In the genomic region with DNA sequence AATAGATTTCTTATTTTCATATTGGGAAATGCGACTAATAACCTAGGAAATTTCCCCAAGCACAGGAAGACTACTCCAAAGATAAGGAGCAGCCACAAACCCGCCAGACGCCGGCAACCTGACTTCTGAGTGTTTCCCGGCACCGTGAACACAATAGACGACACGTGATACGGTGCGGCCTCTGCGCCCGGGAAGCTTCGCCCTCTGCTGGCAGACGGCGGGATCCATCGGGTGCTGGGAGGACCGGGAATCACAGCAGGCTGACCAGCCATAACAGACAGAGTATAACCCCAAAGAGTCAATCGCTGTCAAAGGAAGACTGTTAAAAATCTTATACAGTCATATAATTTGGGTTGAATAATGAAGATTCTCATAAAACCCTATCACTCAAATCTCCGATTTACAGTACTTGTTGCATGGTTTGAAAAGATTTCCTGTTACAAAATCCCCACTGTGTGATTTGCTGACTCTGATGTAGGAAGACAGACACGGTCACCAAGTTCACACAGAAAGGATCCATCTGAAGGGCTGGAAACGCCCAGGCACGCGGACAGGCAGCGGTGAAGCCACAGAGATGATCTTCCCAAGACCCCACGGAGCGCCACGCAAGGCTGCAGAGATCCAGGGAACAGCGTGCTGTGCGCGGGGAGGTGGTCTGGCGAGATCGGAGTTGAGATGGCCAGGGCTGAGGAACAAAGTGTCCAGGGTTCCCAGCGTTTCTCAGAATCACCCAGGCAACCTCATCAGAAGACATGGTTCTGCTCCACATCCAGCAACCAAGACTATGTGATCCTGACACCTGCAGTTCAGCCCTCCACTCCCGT, we compare ENCODE assay signal across 8 cellular contexts.
DNase-seq lines count a peak whose midpoint lies in the region; ATAC-seq and TF ChIP-seq lines count a peak whose summit lies in the region.

No MANE protein-coding gene starts in this region.

- peak; percentile 87 for TF ChIP-seq CTCF in fibroblast of villous mesenchyme (IDR thresholded peaks at IDR 0.05; ENCODE audit: insufficient read depth, low read depth, low read length)
- peak; percentile 94 for TF ChIP-seq CTCF in neural progenitor cell (IDR thresholded peaks at IDR 0.05)
- peak in 6 of 7 experiments; percentile 47 to 97 (median 92) for TF ChIP-seq CTCF in stomach (IDR thresholded peaks at IDR 0.05)

- peaks cover 3% of the 10 kb centered on the region for H3K9me3 Mint-ChIP-seq in neural progenitor cell

- peaks cover 48% of the 10 kb centered on the region for H3K4me1 Mint-ChIP-seq in neural progenitor cell

- H3K79me2 ChIP-seq in neural progenitor cell (ENCODE audit: low read depth), result no peaks in the 10 kb centered on the region

- peak overlapping the region; percentile 65 for H3K4me3 Mint-ChIP-seq in neural progenitor cell

- H3K27ac ChIP-seq in neural progenitor cell (no peak overlapping the region), stomach (peak overlapping the region in 3 of 5 donors; percentile 16 to 36 (median 35))

- no peaks in the 10 kb centered on the region for H3K27me3 ChIP-seq in neural progenitor cell
- no peaks in the 10 kb centered on the region for H3K27me3 ChIP-seq in stomach

- H3K9me3 ChIP-seq in neural progenitor cell (ENCODE audit: low read depth) (no peaks in the 10 kb centered on the region), stomach (no peaks in the 10 kb centered on the region)

- peak overlapping the region; percentile 7 for H3K4me3 ChIP-seq in fibroblast of villous mesenchyme (ENCODE audit: low read depth, low read length)
- H3K4me3 ChIP-seq in neural progenitor cell, result no peak overlapping the region
- H3K4me3 ChIP-seq in stomach, result peak overlapping the region; percentile 14 to 19 (median 17)

- H3K4me2 ChIP-seq in neural progenitor cell, result peak overlapping the region; percentile 77

- no peak overlapping the region for H2AFZ ChIP-seq in neural progenitor cell (replicated peaks)

- no peak for TF ChIP-seq EP300 in stomach (IDR thresholded peaks at IDR 0.05)

- H4K20me1 ChIP-seq in neural progenitor cell (ENCODE audit: low read depth), result peaks cover 44% of the 10 kb centered on the region

- H3K9ac ChIP-seq in neural progenitor cell, result no peak overlapping the region

- WGBS in stomach, 5 donors, result 39 to 43% (median 40%) methylated on average over 34 of the region's 34 CpGs

- peaks cover 6% of the 10 kb centered on the region for H3K36me3 Mint-ChIP-seq in neural progenitor cell

- no peak for TF ChIP-seq POLR2A in stomach (IDR thresholded peaks at IDR 0.05)

- H3K27me3 Mint-ChIP-seq in neural progenitor cell (ENCODE audit: insufficient read depth, low read depth), result peaks cover 2% of the 10 kb centered on the region

- peaks cover 4% of the 10 kb centered on the region for H3F3A ChIP-seq in neural progenitor cell (ENCODE audit: low read depth)

- H3K4me1 ChIP-seq in neural progenitor cell (peaks cover 8% of the 10 kb centered on the region), stomach (peaks cover 0 to 12% (median 8%) of the 10 kb centered on the region in 4 donors)

- peak; percentile 99 for ATAC-seq in GM21825 (IDR thresholded peaks at IDR 0.05; ENCODE audit: unreplicated experiment)

- DNase-seq in DMS79 (lab: John Stamatoyannopoulos, UW) (peak; percentile 78), KG1 (lab: John Stamatoyannopoulos, UW) (peak; percentile 19), RKO (ENCODE audit: low spot score) (peak; percentile 82), fibroblast of villous mesenchyme (ENCODE audit: low read depth) (peak; percentile 82), neural progenitor cell (ENCODE audit: low spot score) (peak; percentile 91), stomach (peak; percentile 91)
- peak; percentile 68 for DNase-seq in activated T-helper 9 cell treated with anti-CD3 and anti-CD28 coated beads, Interleukin-2, amount 50 U/mL, for 16 hours (ENCODE audit: low read depth)

- H3K36me3 ChIP-seq in neural progenitor cell (no peaks in the 10 kb centered on the region), stomach (peaks cover 0 to 9% (median 4%) of the 10 kb centered on the region in 4 donors)

- H3K27ac Mint-ChIP-seq in neural progenitor cell, result peak overlapping the region; percentile 93

- intact Hi-C loops in stomach (cut with DNase I; ENCODE audit: low total_unique reads), result no loop called here

Comparison
In these comparisons a context has a peak if more than half of its experiments do, and no peak if none do; other contexts are left out.
1. DNase-seq: peak in every context shown above with its lines; median percentile 91 in neural progenitor cell; 91 in stomach; 82 in RKO; 82 in fibroblast of villous mesenchyme; 78 in DMS79; 68 in activated T-helper 9 cell treated with anti-CD3 and anti-CD28 coated beads, Interleukin-2, amount 50 U/mL, for 16 hours; 19 in KG1.